11 cellular contexts compared by ENCODE assay signal in the genomic region with DNA sequence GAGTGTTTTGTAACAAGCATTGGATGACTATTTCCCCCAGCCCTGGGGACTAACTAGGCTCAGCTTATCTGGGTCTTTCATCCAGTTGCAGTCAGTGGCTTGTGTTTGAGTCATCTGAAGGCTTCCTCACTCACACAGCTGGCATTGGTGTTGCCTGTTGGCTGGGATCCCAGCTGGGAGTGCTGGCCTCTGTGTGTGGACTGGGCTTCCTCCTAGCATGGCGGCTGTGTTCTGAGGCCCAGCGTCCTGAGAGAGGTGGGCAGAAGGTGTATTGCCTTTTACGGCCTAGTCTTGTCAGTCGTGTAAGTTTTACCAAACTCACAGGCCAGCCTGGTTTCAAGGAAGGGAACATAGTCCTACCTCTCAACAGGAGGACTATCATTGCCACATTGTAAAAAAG. TPM values are rescaled to one million over a fixed set of nuclear protein-coding genes. Genes with fewer than 3 reads are reported as not detected.
DNase-seq lines count a peak whose midpoint lies in the region; ATAC-seq and TF ChIP-seq lines count a peak whose summit lies in the region.
"Had no signal": no experiment of that assay in that cellular context is flagged by ENCODE, and none has a peak within 500 bp of the region (broad histone marks: within the 10 kb centered on the region; RNA-seq: fewer than 3 reads in every experiment).

No MANE protein-coding gene starts in this region.

- peak overlapping the region; percentile 43 for H2AFZ ChIP-seq in IMR-90 (replicated peaks; ENCODE audit: low read length, poor library complexity)

- H3K27ac Mint-ChIP-seq in CD4-positive, alpha-beta T cell: peak overlapping the region; percentile 100
- H3K27ac Mint-ChIP-seq in activated CD8-positive, alpha-beta T cell treated with anti-CD3 and anti-CD28 coated beads, Interleukin-2, amount 10 ng/mL, durations not matched to agents 7 days and 5 days: peak overlapping the region; percentile 20

- H2BK120ac ChIP-seq in IMR-90 (ENCODE audit: low read depth, low read length): no peak overlapping the region

- H3K4me3 ChIP-seq in IMR-90 (ENCODE audit: insufficient read depth, low read depth, low read length) (no peak overlapping the region), foreskin fibroblast (ENCODE audit: low read depth in 1 of 2, low read length in 2 of 2) (no peak overlapping the region), gastrocnemius medialis (no peak overlapping the region), right cardiac atrium (ENCODE audit: low read length) (no peak overlapping the region)

- no peaks in the 10 kb centered on the region for H3K36me3 ChIP-seq in IMR-90 (ENCODE audit: control insufficient read depth, insufficient read depth, low read length)
- H3K36me3 ChIP-seq in gastrocnemius medialis: no peaks in the 10 kb centered on the region

- peak overlapping the region; percentile 63 for H2AK9ac ChIP-seq in IMR-90 (replicated peaks; ENCODE audit: low read depth, low read length, poor library complexity)

- dilution Hi-C loops in IMR-90 (cut with HindIII; ENCODE audit: low sequenced_read_pairs, unreplicated experiment): no loop called here

- no peaks in the 10 kb centered on the region for H3K27me3 Mint-ChIP-seq in CD4-positive, alpha-beta T cell
- no peaks in the 10 kb centered on the region for H3K27me3 Mint-ChIP-seq in activated CD8-positive, alpha-beta T cell treated with anti-CD3 and anti-CD28 coated beads, Interleukin-2, amount 10 ng/mL, durations not matched to agents 7 days and 5 days (ENCODE audit: low read depth)

- no peak overlapping the region for H4K91ac ChIP-seq in IMR-90 (ENCODE audit: insufficient read depth, low read depth, low read length)

- no peak for DNase-seq in CD4-positive, alpha-beta T cell
- DNase-seq in IMR-90 (peak; percentile 48), foreskin fibroblast (peak; percentile 56 to 66), gastrocnemius medialis (no peak), NOMO-1 treated with DMSO at 0.1 percent for 48 hours (lab: John Stamatoyannopoulos, UW; ENCODE audit: unreplicated experiment) (no peak), right cardiac atrium (no peak), NCI-H82 (lab: John Stamatoyannopoulos, UW) (no peak)
- DNase-seq in activated CD8-positive, alpha-beta T cell treated with anti-CD3 and anti-CD28 coated beads, Interleukin-2, amount 10 ng/mL, durations not matched to agents 7 days and 5 days: no peak
- DNase-seq: Caco-2, NCI-H1694 treated with DMSO at 0.1 percent for 48 hours had no signal

- H4K20me1 ChIP-seq in IMR-90 (ENCODE audit: insufficient read depth, low read length): no peaks in the 10 kb centered on the region

- no peaks in the 10 kb centered on the region for H3K27me3 ChIP-seq in CD4-positive, alpha-beta T cell (ENCODE audit: control insufficient read depth, insufficient read depth, low read length)
- H3K27me3 ChIP-seq in IMR-90 (ENCODE audit: control insufficient read depth, insufficient read depth, low read length): peaks cover 19% of the 10 kb centered on the region
- H3K27me3 ChIP-seq in gastrocnemius medialis: no peaks in the 10 kb centered on the region
- H3K27me3 ChIP-seq in right cardiac atrium (ENCODE audit: control insufficient read depth, insufficient read depth): no peaks in the 10 kb centered on the region

- no peak for TF ChIP-seq CTCF in CD4-positive, alpha-beta T cell (IDR thresholded peaks at IDR 0.05)
- TF ChIP-seq CTCF in IMR-90 (conservative IDR thresholded peaks at IDR 0.05; ENCODE audit: low read depth, low read length) (no peak), foreskin fibroblast (IDR thresholded peaks at IDR 0.05; ENCODE audit: low read depth, low read length) (no peak), gastrocnemius medialis (IDR thresholded peaks at IDR 0.05 in 4 of 5, conservative IDR thresholded peaks at IDR 0.05 in 1 of 5) (no peak)

- H3K9ac ChIP-seq in IMR-90 (ENCODE audit: low read depth, low read length): no peak overlapping the region

- no peak for ATAC-seq in CD4-positive, alpha-beta T cell (ENCODE audit: poor library complexity)
- ATAC-seq in IMR-90 (ENCODE audit: low read depth) (no peak), gastrocnemius medialis (no peak), right cardiac atrium (no peak)
- ATAC-seq in activated CD8-positive, alpha-beta T cell treated with anti-CD3 and anti-CD28 coated beads, Interleukin-2, amount 10 ng/mL, durations not matched to agents 7 days and 5 days: no peak

- H3K23ac ChIP-seq in IMR-90 (ENCODE audit: low read depth, low read length): no peak overlapping the region

- no peak overlapping the region for H3K14ac ChIP-seq in IMR-90 (replicated peaks; ENCODE audit: low read depth, low read length)

- H3K79me1 ChIP-seq in IMR-90 (ENCODE audit: low read depth in 1 of 2, low read length in 2 of 2): no peaks in the 10 kb centered on the region

- H2BK20ac ChIP-seq in IMR-90 (ENCODE audit: low read depth, low read length): no peak overlapping the region

- H3K4me3 Mint-ChIP-seq in CD4-positive, alpha-beta T cell: no peak overlapping the region
- no peak overlapping the region for H3K4me3 Mint-ChIP-seq in activated CD8-positive, alpha-beta T cell treated with anti-CD3 and anti-CD28 coated beads, Interleukin-2, amount 10 ng/mL, durations not matched to agents 7 days and 5 days

- H2BK15ac ChIP-seq in IMR-90 (ENCODE audit: low read depth, low read length): no peak overlapping the region

- no TSS peak for BruUV-seq in IMR-90 (replicated peaks; lab: Mats Ljungman, UMichigan)

- intact Hi-C loops in CD4-positive, alpha-beta T cell (cut with DNase I, micrococcal nuclease): loop anchor here in 1 of 2 experiments (2.0 kb wide), 1 partner anchor 24 kb away; no protein-coding TSS in a partner anchor
- intact Hi-C loops in IMR-90 (cut with micrococcal nuclease) (no loop called here), gastrocnemius medialis (cut with DNase I; ENCODE audit: low total_unique reads) (no loop called here), right cardiac atrium (cut with DNase I) (no loop called here)

- no peak overlapping the region for H3K4me2 ChIP-seq in IMR-90 (ENCODE audit: low read depth, low read length)

- in situ Hi-C loops in IMR-90 (cut with MboI; ENCODE audit: low sequenced_read_pairs) (no loop called here), gastrocnemius medialis (cut with MboI; ENCODE audit: low sequenced_read_pairs in 4 of 4) (no loop called here)

- H4K5ac ChIP-seq in IMR-90 (ENCODE audit: low read depth, low read length): no peak overlapping the region

- H3K4me1 Mint-ChIP-seq in CD4-positive, alpha-beta T cell (ENCODE audit: low read depth): peaks cover 40% of the 10 kb centered on the region
- peaks cover 32% of the 10 kb centered on the region for H3K4me1 Mint-ChIP-seq in activated CD8-positive, alpha-beta T cell treated with anti-CD3 and anti-CD28 coated beads, Interleukin-2, amount 10 ng/mL, durations not matched to agents 7 days and 5 days (ENCODE audit: low read depth)

- TF ChIP-seq POLR2A in IMR-90 (IDR thresholded peaks at IDR 0.05; ENCODE audit: low read depth, low read length): no peak
- no peak for TF ChIP-seq POLR2A in gastrocnemius medialis (IDR thresholded peaks at IDR 0.05)

- no peaks in the 10 kb centered on the region for H3K9me3 Mint-ChIP-seq in CD4-positive, alpha-beta T cell
- no peaks in the 10 kb centered on the region for H3K9me3 Mint-ChIP-seq in activated CD8-positive, alpha-beta T cell treated with anti-CD3 and anti-CD28 coated beads, Interleukin-2, amount 10 ng/mL, durations not matched to agents 7 days and 5 days (ENCODE audit: insufficient read depth)

- H3K27ac ChIP-seq in CD4-positive, alpha-beta T cell (ENCODE audit: low read depth, low read length): no peak overlapping the region
- H3K27ac ChIP-seq in IMR-90 (ENCODE audit: insufficient read depth, low read length): no peak overlapping the region
- H3K27ac ChIP-seq in gastrocnemius medialis: no peak overlapping the region
- H3K27ac ChIP-seq in right cardiac atrium (ENCODE audit: low read length): no peak overlapping the region
- H3K27ac ChIP-seq: HL-60 had no signal

- H3K4me1 ChIP-seq in IMR-90 (ENCODE audit: control insufficient read depth, insufficient read depth, low read length) (peaks cover 5% of the 10 kb centered on the region; the same call in 1 of the 2 replicates), gastrocnemius medialis (no peaks in the 10 kb centered on the region), right cardiac atrium (ENCODE audit: control insufficient read depth, insufficient read depth, low read length) (no peaks in the 10 kb centered on the region)

- H3K18ac ChIP-seq in IMR-90 (ENCODE audit: low read depth, low read length): no peak overlapping the region

- POLR2A ChIA-PET in CD4-positive, alpha-beta T cell (lab: Charles Lee): interaction anchor here (4.6 kb wide), 1 partner anchor 11 kb away, joined by 68 read pairs; no protein-coding TSS in a partner anchor
- POLR2A ChIA-PET in IMR-90 (lab: Charles Lee; ENCODE audit: unreplicated experiment): no interaction called here
- POLR2A ChIA-PET in activated CD8-positive, alpha-beta T cell treated with anti-CD3 and anti-CD28 coated beads, Interleukin-2, amount 10 ng/mL, durations not matched to agents 7 days and 5 days (lab: Charles Lee): no interaction called here

- no peak overlapping the region for H2BK5ac ChIP-seq in IMR-90 (ENCODE audit: low read depth, low read length, poor library complexity, severe bottlenecking)

- H3K4ac ChIP-seq in IMR-90 (ENCODE audit: low read depth, low read length): no peak overlapping the region

- H2AK5ac ChIP-seq in IMR-90 (ENCODE audit: low read depth, low read length): no peak overlapping the region

- no peak for TF ChIP-seq RAD21 in IMR-90 (IDR thresholded peaks at IDR 0.05; ENCODE audit: low read length)

- H3K9me1 ChIP-seq in IMR-90 (ENCODE audit: insufficient read depth, low read length): no peaks in the 10 kb centered on the region

- no CpG with 5 or more reads among the region's 4 CpGs for WGBS in IMR-90 (ENCODE audit: extremely low coverage in 2 of 2, insufficient read length in 1 of 2), 2 experiments
- whole genome bisulfite sequencing in right cardiac atrium: 97% methylated on average over 4 of the region's 4 CpGs

- no peaks in the 10 kb centered on the region for H3K9me3 ChIP-seq in CD4-positive, alpha-beta T cell (ENCODE audit: control insufficient read depth, low read length)
- H3K9me3 ChIP-seq in IMR-90 (ENCODE audit: control insufficient read depth, insufficient read depth, low read length) (peaks cover 3% of the 10 kb centered on the region), gastrocnemius medialis (no peaks in the 10 kb centered on the region), right cardiac atrium (ENCODE audit: control insufficient read depth, low read length) (no peaks in the 10 kb centered on the region)
- H3K9me3 ChIP-seq: Caco-2 had no signal

- H4K8ac ChIP-seq in IMR-90 (ENCODE audit: low read depth in 2 of 2, low read length in 2 of 2): no peak overlapping the region

- H3K56ac ChIP-seq in IMR-90 (ENCODE audit: extremely low read depth, insufficient read depth, low read length): no peak overlapping the region

- CTCF ChIA-PET in CD4-positive, alpha-beta T cell (lab: Charles Lee): interaction anchor here (0.9 kb wide), 1 partner anchor 10 kb away, joined by 3 read pairs; no protein-coding TSS in a partner anchor
- CTCF ChIA-PET in IMR-90 (lab: Yijun Ruan, JAX): no interaction called here
- CTCF ChIA-PET in activated CD8-positive, alpha-beta T cell treated with anti-CD3 and anti-CD28 coated beads, Interleukin-2, amount 10 ng/mL, durations not matched to agents 7 days and 5 days (lab: Charles Lee): interaction anchor here (4.0 kb wide), 1 partner anchor 26 kb away, joined by 25 read pairs; no protein-coding TSS in a partner anchor

- H3K36me3 Mint-ChIP-seq in CD4-positive, alpha-beta T cell (ENCODE audit: low read depth): no peaks in the 10 kb centered on the region
- H3K36me3 Mint-ChIP-seq in activated CD8-positive, alpha-beta T cell treated with anti-CD3 and anti-CD28 coated beads, Interleukin-2, amount 10 ng/mL, durations not matched to agents 7 days and 5 days (ENCODE audit: low read depth): no peaks in the 10 kb centered on the region

RNA-seq across cellular contexts. Expression of gene PPP2R5C, which starts 28.3 kb away (rescaled TPM):
- total RNA-seq in CD4-positive, alpha-beta T cell: 100 to 1,000 TPM; 463 to 487 TPM
- 78.7 and 107 TPM in 2 replicates for total RNA-seq in IMR-90 (2012; rRNA removed)
- polyA plus RNA-seq in IMR-90 (2012; rRNA removed): 56.7 and 65.9 TPM in 2 replicates
- polyA plus RNA-seq in IMR-90 (2012; cell fraction: cytosol; rRNA removed): 15.8 and 38.8 TPM in 2 replicates
- 29.0 and 68.7 TPM in 2 replicates for polyA plus RNA-seq in IMR-90 (2012; cell fraction: nucleus; rRNA removed; ENCODE audit: low replicate concordance)
- total RNA-seq in activated CD8-positive, alpha-beta T cell treated with anti-CD3 and anti-CD28 coated beads, Interleukin-2, amount 10 ng/mL, durations not matched to agents 7 days and 5 days: 100 to 1,000 TPM; 218 to 223 TPM
- 10 to 100 TPM; 35.4 to 65.9 (median 49.3) TPM for total RNA-seq in gastrocnemius medialis
- total RNA-seq in right cardiac atrium: 100 to 1,000 TPM; 141 to 158 (median 146) TPM
- polyA plus RNA-seq in right cardiac atrium: 100.0 TPM

Comparison
In these comparisons a context has a peak if more than half of its experiments do, and no peak if none do; other contexts are left out.
1. DNase-seq: peak in IMR-90 (single experiment) and foreskin fibroblast (2 of 2); none in CD4-positive, alpha-beta T cell (0 of 10), activated CD8-positive, alpha-beta T cell treated with anti-CD3 and anti-CD28 coated beads, Interleukin-2, amount 10 ng/mL, durations not matched to agents 7 days and 5 days (single experiment), gastrocnemius medialis (0 of 2), NOMO-1 treated with DMSO at 0.1 percent for 48 hours (single experiment), right cardiac atrium (0 of 3) and NCI-H82 (single experiment).